ENCODE assay signal across 19 cellular contexts in genomic region chr13:45446181-45446580, GRCh38. TPM values are rescaled to one million over a fixed set of nuclear protein-coding genes. Genes with fewer than 3 reads are reported as not detected.
A peak's percentile ranks its signal among the peaks of the same experiment; 100 is the strongest.
DNase-seq lines count a peak whose midpoint lies in the region; ATAC-seq and TF ChIP-seq lines count a peak whose summit lies in the region.
"Had no signal": no experiment of that assay in that cellular context is flagged by ENCODE, and none has a peak within 500 bp of the region (broad histone marks: within the 10 kb centered on the region; RNA-seq: fewer than 3 reads in every experiment).

No MANE protein-coding gene starts in this region.

- no peak overlapping the region for H2AK5ac ChIP-seq in mesenchymal stem cell (ENCODE audit: low read length, severe bottlenecking)

- no peak overlapping the region for H3K18ac ChIP-seq in mesenchymal stem cell (ENCODE audit: low read depth in 1 of 2, low read length in 2 of 2)

- no peaks in the 10 kb centered on the region for H3K9me3 ChIP-seq in mesenchymal stem cell (ENCODE audit: control insufficient read depth, low read length)
- H3K9me3 ChIP-seq: adrenal gland, left ventricle myocardium inferior, tibial artery had no signal

- H3K4me3 ChIP-seq in astrocyte of the spinal cord (ENCODE audit: low read depth, low read length), result no peak overlapping the region
- H3K4me3 ChIP-seq in mesenchymal stem cell (ENCODE audit: insufficient read depth in 1 of 2, low read depth in 1 of 2, low read length in 2 of 2), result no peak overlapping the region
- H3K4me3 ChIP-seq: adrenal gland, left ventricle myocardium inferior, skin epidermis, tibial artery had no signal

- in situ Hi-C loops in astrocyte of the spinal cord (cut with HindIII; ENCODE audit: low sequenced_read_pairs), result no loop called here

- H2BK120ac ChIP-seq in mesenchymal stem cell (ENCODE audit: low read depth, low read length), result no peak overlapping the region

- H3K23ac ChIP-seq in mesenchymal stem cell (ENCODE audit: low read length in 2 of 2), result no peak overlapping the region

- WGBS in mesenchymal stem cell, result 64% methylated on average over 6 of the region's 7 CpGs

- DNase-seq in AG08395 (ENCODE audit: low spot score), result peak; percentile 62
- peak; percentile 35 for DNase-seq in HS-27A (ENCODE audit: low read depth)
- peak; percentile 33 for DNase-seq in astrocyte of the spinal cord (ENCODE audit: low read depth, low spot score)
- peak; percentile 15 for DNase-seq in glomerular visceral epithelial cell (ENCODE audit: extremely low spot score)
- DNase-seq in NOMO-1 (lab: John Stamatoyannopoulos, UW; ENCODE audit: unreplicated experiment in 2 of 2), result no peak
- no peak for DNase-seq in D341Med (ENCODE audit: low spot score)
- no peak for DNase-seq in mesenchymal stem cell
- DNase-seq: activated CD8-positive, alpha-beta T cell treated with anti-CD3 and anti-CD28 coated beads, Interleukin-2, amount 10 ng/mL, durations not matched to agents 7 days and 5 days; adrenal gland; CD8-positive, alpha-beta memory T cell; left ventricle myocardium inferior; NCI-H1694 treated with DMSO at 0.1 percent for 48 hours; NCI-H524; PC-3; tibial artery had no signal

- no peak overlapping the region for H2BK5ac ChIP-seq in mesenchymal stem cell (ENCODE audit: low read depth, low read length, poor library complexity, severe bottlenecking)

- no peak for TF ChIP-seq CTCF in astrocyte of the spinal cord (IDR thresholded peaks at IDR 0.05; ENCODE audit: low read depth, low read length)

- H3K4me1 ChIP-seq in mesenchymal stem cell (ENCODE audit: control insufficient read depth, insufficient read depth, low read depth, low read length), result peaks cover 9% of the 10 kb centered on the region

- no peak overlapping the region for H3K27ac ChIP-seq in mesenchymal stem cell (ENCODE audit: low read length, poor library complexity, severe bottlenecking)
- H3K27ac ChIP-seq: HL-60, left ventricle myocardium inferior, skin epidermis, tibial artery had no signal

- no peak overlapping the region for H3K4ac ChIP-seq in mesenchymal stem cell (ENCODE audit: low read depth in 1 of 2, low read length in 2 of 2)

- H2BK15ac ChIP-seq in mesenchymal stem cell (ENCODE audit: low read depth, poor library complexity, severe bottlenecking), result no peak overlapping the region

- peaks cover 0 to 3% of the 10 kb centered on the region in 2 experiments for H3K27me3 ChIP-seq in mesenchymal stem cell (ENCODE audit: control insufficient read depth in 1 of 2, insufficient read depth in 1 of 2, low read length in 2 of 2)
- H3K27me3 ChIP-seq: adrenal gland, tibial artery had no signal

- H3K9ac ChIP-seq in mesenchymal stem cell (ENCODE audit: low read length), result no peak overlapping the region

- no peak overlapping the region for H4K8ac ChIP-seq in mesenchymal stem cell (ENCODE audit: low read length)

- no peak overlapping the region for H3K14ac ChIP-seq in mesenchymal stem cell (ENCODE audit: low read length in 2 of 2)

- ATAC-seq in HG03565 (IDR thresholded peaks at IDR 0.05; ENCODE audit: unreplicated experiment), result no peak
- ATAC-seq: activated CD8-positive, alpha-beta T cell treated with anti-CD3 and anti-CD28 coated beads, Interleukin-2, amount 10 ng/mL, durations not matched to agents 7 days and 5 days; activated T-helper 17 cell treated with anti-CD3 and anti-CD28 coated beads, Interleukin-2, amount 50 U/mL, for 72 hours; PC-3 had no signal

- H2AFZ ChIP-seq in mesenchymal stem cell (ENCODE audit: low read depth, low read length), result no peak overlapping the region

- no peaks in the 10 kb centered on the region for H3K79me1 ChIP-seq in mesenchymal stem cell (replicated peaks; ENCODE audit: low read length, poor library complexity, severe bottlenecking)

- no peak overlapping the region for H3K4me2 ChIP-seq in mesenchymal stem cell (ENCODE audit: low read length, poor library complexity, severe bottlenecking)

- no peak overlapping the region for H2BK12ac ChIP-seq in mesenchymal stem cell (ENCODE audit: low read length in 2 of 2)

- no peak overlapping the region for H4K91ac ChIP-seq in mesenchymal stem cell (ENCODE audit: low read length)

- no peaks in the 10 kb centered on the region for H3K36me3 ChIP-seq in mesenchymal stem cell (ENCODE audit: control insufficient read depth in 1 of 2, insufficient read depth in 2 of 2, low read depth in 1 of 2, low read length in 2 of 2)
- H3K36me3 ChIP-seq: adrenal gland, left ventricle myocardium inferior, tibial artery had no signal

RNA-seq across cellular contexts. Expression of gene COG3, which starts 18.6 kb away (rescaled TPM):
- polyA plus RNA-seq in mesenchymal stem cell (2013, experiment 1 of 2), result 19.8 TPM
- 24.8 TPM for polyA plus RNA-seq in mesenchymal stem cell (2013, experiment 2 of 2)

RNA-seq across cellular contexts. Expression of gene SLC25A30, which starts 28.0 kb away (rescaled TPM):
- 20.4 TPM for polyA plus RNA-seq in mesenchymal stem cell (2013, experiment 1 of 2)
- 22.7 TPM for polyA plus RNA-seq in mesenchymal stem cell (2013, experiment 2 of 2)

Comparison
In these comparisons a context has a peak if more than half of its experiments do, and no peak if none do; other contexts are left out.
1. DNase-seq: peak in AG08395 (single experiment), HS-27A (single experiment), astrocyte of the spinal cord (single experiment) and glomerular visceral epithelial cell (single experiment); none in NOMO-1 (0 of 2), D341Med (single experiment) and mesenchymal stem cell (single experiment).